Comparison of ENCODE assay signal across 1 cellular context in the genomic region with DNA sequence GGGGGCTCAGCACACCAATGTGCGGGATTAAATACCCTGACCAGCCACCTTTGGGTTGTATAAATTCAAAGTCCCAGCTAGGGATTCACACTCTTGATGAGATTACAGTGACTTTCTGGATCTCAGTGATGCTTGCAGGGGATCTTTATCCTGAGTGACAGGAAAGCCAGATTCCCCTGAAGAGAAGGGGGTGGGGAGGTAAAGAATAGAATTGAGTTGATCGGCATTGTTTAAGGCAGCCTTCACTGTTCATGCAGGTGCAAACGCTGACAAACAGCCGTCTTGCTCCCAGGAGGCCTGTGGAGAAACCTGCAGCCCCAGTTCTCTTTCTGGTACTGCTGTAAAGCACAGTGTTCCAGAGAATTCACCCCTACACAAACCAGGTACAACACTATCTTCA.
TF ChIP-seq lines count a peak whose summit lies in the region.

No MANE protein-coding gene starts in this region.

TF ChIP-seq in WTC11, 78 proteins besides CTCF, POLR2A, EP300 and RAD21 (continued from another document):
- TF ChIP-seq, protein P1, sequence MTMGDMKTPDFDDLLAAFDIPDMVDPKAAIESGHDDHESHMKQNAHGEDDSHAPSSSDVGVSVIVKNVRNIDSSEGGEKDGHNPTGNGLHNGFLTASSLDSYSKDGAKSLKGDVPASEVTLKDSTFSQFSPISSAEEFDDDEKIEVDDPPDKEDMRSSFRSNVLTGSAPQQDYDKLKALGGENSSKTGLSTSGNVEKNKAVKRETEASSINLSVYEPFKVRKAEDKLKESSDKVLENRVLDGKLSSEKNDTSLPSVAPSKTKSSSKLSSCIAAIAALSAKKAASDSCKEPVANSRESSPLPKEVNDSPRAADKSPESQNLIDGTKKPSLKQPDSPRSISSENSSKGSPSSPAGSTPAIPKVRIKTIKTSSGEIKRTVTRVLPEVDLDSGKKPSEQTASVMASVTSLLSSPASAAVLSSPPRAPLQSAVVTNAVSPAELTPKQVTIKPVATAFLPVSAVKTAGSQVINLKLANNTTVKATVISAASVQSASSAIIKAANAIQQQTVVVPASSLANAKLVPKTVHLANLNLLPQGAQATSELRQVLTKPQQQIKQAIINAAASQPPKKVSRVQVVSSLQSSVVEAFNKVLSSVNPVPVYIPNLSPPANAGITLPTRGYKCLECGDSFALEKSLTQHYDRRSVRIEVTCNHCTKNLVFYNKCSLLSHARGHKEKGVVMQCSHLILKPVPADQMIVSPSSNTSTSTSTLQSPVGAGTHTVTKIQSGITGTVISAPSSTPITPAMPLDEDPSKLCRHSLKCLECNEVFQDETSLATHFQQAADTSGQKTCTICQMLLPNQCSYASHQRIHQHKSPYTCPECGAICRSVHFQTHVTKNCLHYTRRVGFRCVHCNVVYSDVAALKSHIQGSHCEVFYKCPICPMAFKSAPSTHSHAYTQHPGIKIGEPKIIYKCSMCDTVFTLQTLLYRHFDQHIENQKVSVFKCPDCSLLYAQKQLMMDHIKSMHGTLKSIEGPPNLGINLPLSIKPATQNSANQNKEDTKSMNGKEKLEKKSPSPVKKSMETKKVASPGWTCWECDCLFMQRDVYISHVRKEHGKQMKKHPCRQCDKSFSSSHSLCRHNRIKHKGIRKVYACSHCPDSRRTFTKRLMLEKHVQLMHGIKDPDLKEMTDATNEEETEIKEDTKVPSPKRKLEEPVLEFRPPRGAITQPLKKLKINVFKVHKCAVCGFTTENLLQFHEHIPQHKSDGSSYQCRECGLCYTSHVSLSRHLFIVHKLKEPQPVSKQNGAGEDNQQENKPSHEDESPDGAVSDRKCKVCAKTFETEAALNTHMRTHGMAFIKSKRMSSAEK (CRISPR knock-in tag; IDR thresholded peaks at IDR 0.05; ENCODE audit: borderline replicate concordance), result no peak
- no peak for TF ChIP-seq FOXK1 (CRISPR knock-in tag; IDR thresholded peaks at IDR 0.05)
- no peak for TF ChIP-seq GRHL2 (CRISPR knock-in tag; IDR thresholded peaks at IDR 0.05; ENCODE audit: insufficient replicate concordance, severe bottlenecking)
- TF ChIP-seq TP53 (CRISPR knock-in tag; IDR thresholded peaks at IDR 0.05), result no peak
- no peak for TF ChIP-seq PRRX2 (CRISPR knock-in tag; IDR thresholded peaks at IDR 0.05)
- TF ChIP-seq HMGA2 (CRISPR knock-in tag; IDR thresholded peaks at IDR 0.05), result no peak
- TF ChIP-seq NFE2L1 (CRISPR knock-in tag; IDR thresholded peaks at IDR 0.05), result no peak
TF ChIP-seq in WTC11: peak in this region for 0.
